8 cellular contexts compared by ENCODE assay signal in genomic region chr7:38630720-38631673, GRCh38. TPM values are rescaled to one million over a fixed set of nuclear protein-coding genes. Genes with fewer than 3 reads are reported as not detected.
DNase-seq lines count a peak whose midpoint lies in the region; ATAC-seq and TF ChIP-seq lines count a peak whose summit lies in the region.

AMPH (minus strand) TSS chr7:38631373; CDS start chr7:38631351, 22 bp downstream.

- H3K4me1 Mint-ChIP-seq in osteocyte (ENCODE audit: unreplicated experiment), result peaks cover 25% of the 10 kb centered on the region

- TF ChIP-seq CTCF in osteocyte (IDR thresholded peaks at IDR 0.05), result no peak

- H3K27me3 Mint-ChIP-seq in osteocyte (ENCODE audit: unreplicated experiment), result peaks cover 7% of the 10 kb centered on the region

- DNase-seq in Daoy (ENCODE audit: low read depth), result peak; percentile 94
- peak; percentile 84 for DNase-seq in NCI-H2171 treated with DMSO at 0.1 percent for 48 hours (lab: John Stamatoyannopoulos, UW)
- DNase-seq in left ventricle myocardium superior, result peak; percentile 83
- peak; percentile 87 for DNase-seq in osteocyte (ENCODE audit: extremely low spot score, unreplicated experiment)
- DNase-seq in LoVo (ENCODE audit: low spot score), result no peak
- DNase-seq in 8988T, result no peak

- H3K9me3 Mint-ChIP-seq in osteocyte (ENCODE audit: unreplicated experiment), result peaks cover under 1% of the 10 kb centered on the region

- intact Hi-C loops in left ventricle myocardium superior (cut with micrococcal nuclease), result no loop called here

- peak within 1 kb of the TSS; percentile 52 for H3K27ac ChIP-seq in angular gyrus (ENCODE audit: low read depth, low read length)

- H3K4me3 Mint-ChIP-seq in osteocyte (ENCODE audit: unreplicated experiment), result peak within 1 kb of the TSS; percentile 77

- no peaks in the 10 kb centered on the region for H3K36me3 Mint-ChIP-seq in osteocyte (ENCODE audit: unreplicated experiment)

- peak; percentile 97 for ATAC-seq in left ventricle myocardium superior
- no peak for ATAC-seq in HG03442 (IDR thresholded peaks at IDR 0.05; ENCODE audit: unreplicated experiment)

- no peak within 1 kb of the TSS for H3K27ac Mint-ChIP-seq in osteocyte (ENCODE audit: unreplicated experiment)

RNA-seq across cellular contexts. Expression of gene AMPH, which starts in this region (rescaled TPM):
- 14.0 and 27.8 TPM in 2 replicates for total RNA-seq in Daoy (2014; rRNA removed; shearing (Covaris generic))
- 2.1 TPM for total RNA-seq in left ventricle myocardium superior
- total RNA-seq in osteocyte, result 9.8 and 10.7 TPM in 2 replicates

Comparison
In these comparisons a context has a peak if more than half of its experiments do, and no peak if none do; other contexts are left out.
1. DNase-seq: peak in Daoy (single experiment), NCI-H2171 treated with DMSO at 0.1 percent for 48 hours (single experiment), left ventricle myocardium superior (single experiment) and osteocyte (single experiment); none in LoVo (single experiment) and 8988T (single experiment).